ENCODE assay signal across 22 cellular contexts in the genomic region with DNA sequence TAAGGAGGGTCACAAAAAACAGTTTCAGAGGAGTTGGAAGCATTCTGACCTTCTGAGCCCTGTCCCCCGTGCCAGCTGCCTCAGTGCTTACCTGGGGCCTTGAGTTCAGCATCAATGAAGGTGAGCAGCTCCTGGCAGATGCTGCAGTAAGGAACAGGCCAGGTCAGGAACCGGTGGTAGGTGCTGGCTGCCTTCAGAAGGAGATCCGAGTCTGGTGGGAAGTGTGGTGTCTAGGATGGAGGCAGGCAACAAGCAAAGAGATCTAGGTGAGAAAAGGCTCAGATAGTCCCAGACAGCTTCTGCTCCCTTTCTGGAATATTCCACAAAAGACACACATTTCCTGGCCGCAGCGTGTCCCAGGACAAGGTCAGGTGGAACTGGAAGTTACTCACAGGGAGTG. TPM values are rescaled to one million over a fixed set of nuclear protein-coding genes. Genes with fewer than 3 reads are reported as not detected.
A peak's percentile ranks its signal among the peaks of the same experiment; 100 is the strongest.
DNase-seq lines count a peak whose midpoint lies in the region; ATAC-seq, FAIRE-seq and TF ChIP-seq lines count a peak whose summit lies in the region.
"Had no signal": no experiment of that assay in that cellular context is flagged by ENCODE, and none has a peak within 500 bp of the region (broad histone marks: within the 10 kb centered on the region; RNA-seq: fewer than 3 reads in every experiment).

No MANE protein-coding gene starts in this region.

- no peak; the same call in 1 of the 2 replicates for TF ChIP-seq POLR2A in GM12891 (IDR thresholded peaks at IDR 0.05; ENCODE audit: low read depth, low read length)

- H3K9me3 Mint-ChIP-seq in activated T-cell treated with anti-CD3 and anti-CD28 coated beads, Interleukin-2, amount 50 U/mL, for 24 hours = no peaks in the 10 kb centered on the region
- no peaks in the 10 kb centered on the region for H3K9me3 Mint-ChIP-seq in activated T-cell treated with anti-CD3 and anti-CD28 coated beads, Interleukin-2, amount 50 U/mL, for 4 hours
- no peaks in the 10 kb centered on the region for H3K9me3 Mint-ChIP-seq in effector memory CD8-positive, alpha-beta T cell
- H3K9me3 Mint-ChIP-seq: IgD-negative memory B cell, naive B cell had no signal

- peaks cover 79% of the 10 kb centered on the region for H3K36me3 Mint-ChIP-seq in activated T-cell treated with anti-CD3 and anti-CD28 coated beads, Interleukin-2, amount 50 U/mL, for 24 hours (ENCODE audit: low read depth)
- H3K36me3 Mint-ChIP-seq in activated T-cell treated with anti-CD3 and anti-CD28 coated beads, Interleukin-2, amount 50 U/mL, for 4 hours (ENCODE audit: insufficient read depth) = peaks cover 34% of the 10 kb centered on the region
- H3K36me3 Mint-ChIP-seq in effector memory CD8-positive, alpha-beta T cell (ENCODE audit: insufficient read depth) = peaks cover 97% of the 10 kb centered on the region

- FAIRE-seq in GM12891 (lab: Jason Lieb, UNC) = no peak

- peaks cover 32% of the 10 kb centered on the region for H3K4me1 Mint-ChIP-seq in activated T-cell treated with anti-CD3 and anti-CD28 coated beads, Interleukin-2, amount 50 U/mL, for 24 hours (ENCODE audit: low read depth)
- H3K4me1 Mint-ChIP-seq in activated T-cell treated with anti-CD3 and anti-CD28 coated beads, Interleukin-2, amount 50 U/mL, for 4 hours (ENCODE audit: low read depth) = peaks cover 29% of the 10 kb centered on the region
- peaks cover 28 to 36% of the 10 kb centered on the region in 2 donors for H3K4me1 Mint-ChIP-seq in effector memory CD8-positive, alpha-beta T cell (ENCODE audit: low read depth in 2 of 2)

- peak overlapping the region; percentile 28 for H3K27ac Mint-ChIP-seq in activated T-cell treated with anti-CD3 and anti-CD28 coated beads, Interleukin-2, amount 50 U/mL, for 24 hours
- peak overlapping the region; percentile 73 to 94 for H3K27ac Mint-ChIP-seq in effector memory CD8-positive, alpha-beta T cell

- ATAC-seq in activated T-cell treated with anti-CD3 and anti-CD28 coated beads, Interleukin-2, amount 50 U/mL, for 4 hours = no peak
- no peak for ATAC-seq in effector memory CD8-positive, alpha-beta T cell (replicated peaks)
- ATAC-seq in GM21786 (IDR thresholded peaks at IDR 0.05; ENCODE audit: unreplicated experiment) (no peak), GM21381 (IDR thresholded peaks at IDR 0.05; ENCODE audit: unreplicated experiment) (no peak)
- ATAC-seq: Panc1, right lobe of liver had no signal

- H3K4me3 Mint-ChIP-seq in activated T-cell treated with anti-CD3 and anti-CD28 coated beads, Interleukin-2, amount 50 U/mL, for 24 hours = no peak overlapping the region
- H3K4me3 Mint-ChIP-seq in activated T-cell treated with anti-CD3 and anti-CD28 coated beads, Interleukin-2, amount 50 U/mL, for 4 hours = no peak overlapping the region
- no peak overlapping the region for H3K4me3 Mint-ChIP-seq in effector memory CD8-positive, alpha-beta T cell
- H3K4me3 Mint-ChIP-seq: naive B cell had no signal

- no peak for DNase-seq in activated T-cell treated with anti-CD3 and anti-CD28 coated beads, Interleukin-2, amount 50 U/mL, for 24 hours
- DNase-seq in activated T-cell treated with anti-CD3 and anti-CD28 coated beads, Interleukin-2, amount 50 U/mL, for 4 hours = no peak
- DNase-seq in GM12891 (ENCODE audit: insufficient read length, low spot score) (no peak), NCI-H774 (lab: John Stamatoyannopoulos, UW) (no peak)
- DNase-seq in effector memory CD8-positive, alpha-beta T cell = no peak
- DNase-seq in stimulated activated CD8-positive, alpha-beta memory T cell treated with anti-CD3 and anti-CD28 coated beads, Interleukin-4, amount 100 ng/mL, for 48 hours = peak; percentile 14
- DNase-seq: activated CD4-positive, alpha-beta T cell treated with anti-CD3 and anti-CD28 coated beads, Interleukin-2, amount 50 U/mL, for 1 hour; brain microvascular endothelial cell; colonic mucosa; DMS 273 treated with DMSO at 0.1 percent for 48 hours; HCEC 1CT; naive B cell; NCI-H2081 treated with DMSO at 0.1 percent for 48 hours; right lobe of liver; SJCRH30; T-helper 1 cell; upper lobe of left lung had no signal

- H3K27me3 Mint-ChIP-seq in activated T-cell treated with anti-CD3 and anti-CD28 coated beads, Interleukin-2, amount 50 U/mL, for 24 hours = no peaks in the 10 kb centered on the region
- no peaks in the 10 kb centered on the region for H3K27me3 Mint-ChIP-seq in activated T-cell treated with anti-CD3 and anti-CD28 coated beads, Interleukin-2, amount 50 U/mL, for 4 hours (ENCODE audit: low read depth)
- no peaks in the 10 kb centered on the region for H3K27me3 Mint-ChIP-seq in effector memory CD8-positive, alpha-beta T cell
- H3K27me3 Mint-ChIP-seq: IgD-negative memory B cell, naive B cell had no signal

TF ChIP-seq in GM12891, 5 proteins besides CTCF, POLR2A, EP300 and RAD21:
- TF ChIP-seq POU2F2 (IDR thresholded peaks at IDR 0.05; ENCODE audit: low read depth, low read length) = no peak
- peak; percentile 29; the same call in 1 of the 2 replicates for TF ChIP-seq POLR2AphosphoS5 (IDR thresholded peaks at IDR 0.05; ENCODE audit: low read depth, low read length)
- TF ChIP-seq TAF1 (IDR thresholded peaks at IDR 0.05; ENCODE audit: low read depth, low read length) = no peak
- TF ChIP-seq SPI1 (IDR thresholded peaks at IDR 0.05; ENCODE audit: low read depth, low read length) = no peak

RNA-seq across cellular contexts. Expression of a gene that starts 37.2 kb away (rescaled TPM):
- under 1 TPM in 2 of 3 donors, not detected in 1; 0.32 to 0.35 TPM for total RNA-seq in activated T-cell treated with anti-CD3 and anti-CD28 coated beads, Interleukin-2, amount 50 U/mL, for 4 hours
- polyA plus RNA-seq in GM12891 (2012; ENCODE audit: low read depth, missing spikeins) = 115 TPM
- total RNA-seq: NCI-H460, SJCRH30 had no signal
